17 cellular contexts compared by ENCODE assay signal in the genomic region with DNA sequence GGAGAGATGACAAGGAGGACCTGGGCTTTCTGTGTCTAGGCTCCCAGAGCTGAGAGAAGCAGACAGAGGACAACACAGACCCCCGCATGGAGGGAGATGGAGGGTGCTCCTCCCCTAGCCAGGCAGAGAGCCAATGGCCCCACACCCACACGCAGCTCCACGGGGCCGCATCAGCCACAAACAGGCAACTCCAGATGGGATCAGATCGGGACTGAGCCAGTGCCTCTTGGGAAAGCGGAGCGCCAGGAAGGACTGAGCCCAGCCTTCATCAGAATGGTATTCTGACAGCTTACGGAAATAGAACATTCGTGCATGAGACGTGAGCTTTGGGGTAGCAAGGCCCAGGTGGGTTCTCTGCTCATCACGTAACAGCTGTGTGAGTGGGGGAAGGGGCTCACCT.
"Had no signal": no experiment of that assay in that cellular context is flagged by ENCODE, and none has a peak within 500 bp of the region (broad histone marks: within the 10 kb centered on the region; RNA-seq: fewer than 3 reads in every experiment).

No MANE protein-coding gene starts in this region.

- H3K27me3 ChIP-seq: foreskin keratinocyte, hepatocyte had no signal

- H3K36me3 ChIP-seq: spleen had no signal

- H3K4me3 ChIP-seq: hepatocyte, spleen had no signal

- H3K4me1 ChIP-seq: foreskin keratinocyte, spleen had no signal

- FAIRE-seq: endometrium, urothelium cell line had no signal

- DNase-seq: activated CD4-positive, alpha-beta T cell treated with anti-CD3 and anti-CD28 coated beads, Interleukin-2, amount 10 ng/mL, durations not matched to agents 24 days and 14 days; activated CD8-positive, alpha-beta memory T cell treated with anti-CD3 and anti-CD28 coated beads, Interleukin-2, amount 10 ng/mL, durations not matched to agents 7 days and 5 days; activated CD8-positive, alpha-beta T cell treated with anti-CD3 and anti-CD28 coated beads for 36 hours; activated T-cell treated with anti-CD3 and anti-CD28 coated beads for 4 hours; effector CD4-positive, alpha-beta T cell; foreskin keratinocyte; glutamatergic neuron; retina; spleen; stimulated activated CD4-positive, alpha-beta T cell treated with anti-CD3 and anti-CD28 coated beads, Interleukin-4, amount 100 ng/mL, for 1 hour; stimulated activated naive CD4-positive, alpha-beta T cell had no signal

- ATAC-seq: activated CD4-positive, CD25-positive, alpha-beta regulatory T cell treated with anti-CD3 and anti-CD28 coated beads, Interleukin-2, amount 50 U/mL, for 24 hours; activated CD8-positive, alpha-beta memory T cell treated with anti-CD3 and anti-CD28 coated beads, Interleukin-2, amount 10 ng/mL, durations not matched to agents 7 days and 5 days; activated CD8-positive, alpha-beta T cell treated with anti-CD3 and anti-CD28 coated beads for 36 hours; activated naive CD4-positive, alpha-beta T cell treated with anti-CD3 and anti-CD28 coated beads, Interleukin-2, amount 50 U/mL, for 72 hours; foreskin keratinocyte had no signal

- H3K27ac ChIP-seq: foreskin keratinocyte, hepatocyte, spleen, VCaP had no signal

- H2AFZ ChIP-seq: hepatocyte had no signal

- H3K4me2 ChIP-seq: hepatocyte had no signal
